In the genomic region with DNA sequence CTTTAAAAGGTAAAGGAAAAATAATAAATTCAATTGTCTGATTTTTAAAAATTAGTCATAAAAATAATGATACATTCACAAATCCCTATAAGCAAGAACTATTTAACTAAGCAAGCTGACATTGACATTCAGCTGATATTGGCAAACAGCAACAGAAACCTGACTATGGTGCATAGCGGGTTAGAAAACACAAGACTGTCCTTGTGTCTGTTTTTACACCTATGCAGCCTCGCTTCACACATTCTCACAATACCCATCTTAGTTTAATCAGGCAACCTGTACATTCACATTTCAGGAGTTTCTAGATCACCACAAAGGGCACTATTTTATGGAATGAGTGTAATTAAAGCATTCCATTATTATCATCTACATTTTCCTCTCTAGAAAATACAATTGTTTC, we compare ENCODE assay signal across 25 cellular contexts.
"Had no signal": no experiment of that assay in that cellular context is flagged by ENCODE, and none has a peak within 500 bp of the region (broad histone marks: within the 10 kb centered on the region; RNA-seq: fewer than 3 reads in every experiment).

No MANE protein-coding gene starts in this region.

- H3K4me3 ChIP-seq: cardiac muscle cell had no signal

- H3K4me3 Mint-ChIP-seq: activated CD4-positive, alpha-beta memory T cell treated with anti-CD3 and anti-CD28 coated beads, Interleukin-2, amount 10 ng/mL, durations not matched to agents 7 days and 5 days; activated naive CD4-positive, alpha-beta T cell treated with anti-CD3 and anti-CD28 coated beads for 36 hours; activated naive CD8-positive, alpha-beta T cell; activated T-helper 17 cell treated with anti-CD3 and anti-CD28 coated beads, Interleukin-2, amount 50 U/mL, for 72 hours; brain; T-cell had no signal

- ATAC-seq: activated T-helper 17 cell treated with anti-CD3 and anti-CD28 coated beads, Interleukin-2, amount 50 U/mL, for 72 hours; T-cell had no signal

- H3K36me3 Mint-ChIP-seq: activated naive CD8-positive, alpha-beta T cell; brain; T-cell had no signal

- H3K27ac ChIP-seq: cardiac muscle cell had no signal

- H3K4me1 Mint-ChIP-seq: activated CD4-positive, alpha-beta memory T cell treated with anti-CD3 and anti-CD28 coated beads, Interleukin-2, amount 10 ng/mL, durations not matched to agents 7 days and 5 days; activated T-helper 17 cell treated with anti-CD3 and anti-CD28 coated beads, Interleukin-2, amount 50 U/mL, for 72 hours; brain; T-cell had no signal

- DNase-seq: activated CD4-positive, alpha-beta memory T cell treated with anti-CD3 and anti-CD28 coated beads, Interleukin-2, amount 10 ng/mL, durations not matched to agents 7 days and 5 days; activated CD4-positive, alpha-beta T cell treated with anti-CD3 and anti-CD28 coated beads, Interleukin-2, amount 50 U/mL, for 1 hour; activated CD4-positive, CD25-positive, alpha-beta regulatory T cell; activated gamma-delta T cell; activated naive CD4-positive, alpha-beta T cell treated with anti-CD3 and anti-CD28 coated beads for 36 hours; activated T-cell treated with anti-CD3 and anti-CD28 coated beads for 4 hours; activated T-cell treated with anti-CD3 and anti-CD28 coated beads, Interleukin-2, amount 50 U/mL, for 48 hours; amygdala; MM.1S; NCI-H1105; NCI-H1436; NCI-H1694 treated with DMSO at 0.1 percent for 48 hours; NCI-H2081; NCI-H524; NK-92 treated with Interleukin-12 subunit alpha and Interleukin-12 subunit beta, amount 100 ng/mL, for 24 hours; SHP77 treated with DMSO at 0.1 percent for 48 hours; T-cell; T-helper 2 cell; T1000 had no signal

- H3K27me3 Mint-ChIP-seq: activated CD4-positive, alpha-beta memory T cell treated with anti-CD3 and anti-CD28 coated beads, Interleukin-2, amount 10 ng/mL, durations not matched to agents 7 days and 5 days; activated naive CD8-positive, alpha-beta T cell; activated T-helper 17 cell treated with anti-CD3 and anti-CD28 coated beads, Interleukin-2, amount 50 U/mL, for 72 hours; T-cell had no signal

- H3K27me3 ChIP-seq: cardiac muscle cell had no signal

- H3K27ac Mint-ChIP-seq: activated CD4-positive, alpha-beta memory T cell treated with anti-CD3 and anti-CD28 coated beads, Interleukin-2, amount 10 ng/mL, durations not matched to agents 7 days and 5 days; activated naive CD4-positive, alpha-beta T cell treated with anti-CD3 and anti-CD28 coated beads for 36 hours; activated naive CD8-positive, alpha-beta T cell; activated T-helper 17 cell treated with anti-CD3 and anti-CD28 coated beads, Interleukin-2, amount 50 U/mL, for 72 hours; brain; T-cell had no signal

- FAIRE-seq: astrocyte, TTC549 had no signal

- H3K36me3 ChIP-seq: cardiac muscle cell had no signal

- H3K9me3 Mint-ChIP-seq: brain had no signal
